8 cellular contexts compared by ENCODE assay signal in genomic region chr12:106245767-106246166, GRCh38. TPM values are rescaled to one million over a fixed set of nuclear protein-coding genes. Genes with fewer than 3 reads are reported as not detected.
DNase-seq lines count a peak whose midpoint lies in the region; ATAC-seq and TF ChIP-seq lines count a peak whose summit lies in the region.

No MANE protein-coding gene starts in this region.

- intact Hi-C loops in esophagus muscularis mucosa (cut with DNase I) (loop anchor here (5.0 kb wide), 1 partner anchor 57 kb away; the partner anchor contains the start of gene TCP11L2), ovary (cut with DNase I) (loop anchor here in 3 of 4 donors (1.0 to 10.0 kb wide), 5 partner anchors 18 to 112 kb away; partner anchors contain the start of genes POLR3B (in 1 of the 3) and TCP11L2 (in 1 of the 3))

- peaks cover 20% of the 10 kb centered on the region for H3K4me1 ChIP-seq in CD8-positive, alpha-beta memory T cell (ENCODE audit: insufficient read depth, low read length)
- H3K4me1 ChIP-seq in esophagus muscularis mucosa (peaks cover 40 to 61% (median 55%) of the 10 kb centered on the region in 4 donors), ovary (ENCODE audit: insufficient read depth) (peaks cover 19% of the 10 kb centered on the region)

- H3K9me3 Mint-ChIP-seq in CD8-positive, alpha-beta memory T cell = no peaks in the 10 kb centered on the region

- TF ChIP-seq EP300 in esophagus muscularis mucosa (IDR thresholded peaks at IDR 0.05) (no peak), ovary (IDR thresholded peaks at IDR 0.05) (no peak)

- peaks cover 16 to 39% (median 18%) of the 10 kb centered on the region in 3 donors for H3K4me1 Mint-ChIP-seq in CD8-positive, alpha-beta memory T cell

- POLR2A ChIA-PET in CD8-positive, alpha-beta memory T cell (lab: Charles Lee) = interaction anchor here (1.3 to 1.4 kb wide), 2 partner anchors 56 kb away, joined by 3 to 5 read pairs; no protein-coding TSS in a partner anchor

- no peak overlapping the region for H3K4me3 ChIP-seq in CD8-positive, alpha-beta memory T cell (ENCODE audit: low read length)
- H3K4me3 ChIP-seq in esophagus muscularis mucosa = peak overlapping the region; percentile 74 to 95 (median 86)
- H3K4me3 ChIP-seq in ovary = peak overlapping the region; percentile 73

- H3K27ac ChIP-seq in CD8-positive, alpha-beta memory T cell (ENCODE audit: low read depth, low read length) = no peak overlapping the region
- peak overlapping the region; percentile 93 to 100 (median 96) for H3K27ac ChIP-seq in esophagus muscularis mucosa (replicated peaks in 1 of 4)
- no peak overlapping the region for H3K27ac ChIP-seq in ovary

- no peaks in the 10 kb centered on the region for H3K9me3 ChIP-seq in CD8-positive, alpha-beta memory T cell (ENCODE audit: low read length)
- H3K9me3 ChIP-seq in esophagus muscularis mucosa = no peaks in the 10 kb centered on the region
- H3K9me3 ChIP-seq in ovary = no peaks in the 10 kb centered on the region

- CTCF ChIA-PET in CD8-positive, alpha-beta memory T cell (lab: Charles Lee) = interaction anchor here (0.7 to 1.4 kb wide), 5 partner anchors 15 to 112 kb away, joined by 3 to 9 read pairs (median 4); partner anchors contain the start of gene POLR3B

- H3K27me3 ChIP-seq in CD8-positive, alpha-beta memory T cell (ENCODE audit: insufficient read depth, low read length, poor library complexity, severe bottlenecking) = no peaks in the 10 kb centered on the region
- no peaks in the 10 kb centered on the region for H3K27me3 ChIP-seq in esophagus muscularis mucosa
- H3K27me3 ChIP-seq in ovary = no peaks in the 10 kb centered on the region

- H3K36me3 ChIP-seq in CD8-positive, alpha-beta memory T cell (ENCODE audit: insufficient read depth, low read length) = no peaks in the 10 kb centered on the region
- H3K36me3 ChIP-seq in esophagus muscularis mucosa (peaks cover 0 to 14% (median 3%) of the 10 kb centered on the region in 4 donors), ovary (no peaks in the 10 kb centered on the region)

- DNase-seq in CD8-positive, alpha-beta memory T cell = no peak
- DNase-seq in NCI-H226 = peak; percentile 93
- DNase-seq in esophagus muscularis mucosa (ENCODE audit: extremely low spot score) = no peak
- DNase-seq in ovary = peak in 1 of 5 donors; percentile 44
- no peak for DNase-seq in stimulated activated CD4-positive, alpha-beta T cell treated with anti-CD3 and anti-CD28 coated beads, Interleukin-12 subunit alpha, Interleukin-12 subunit beta, amount 100 ng/mL, for 4 hours
- no peak for DNase-seq in hypothalamus (lab: John Stamatoyannopoulos, UW)

- peak overlapping the region in 3 of 8 donors; percentile 17 to 60 (median 45) for H3K27ac Mint-ChIP-seq in CD8-positive, alpha-beta memory T cell

- peaks cover 0 to 4% of the 10 kb centered on the region in 2 donors for H3K27me3 Mint-ChIP-seq in CD8-positive, alpha-beta memory T cell

- ATAC-seq in HG02588 (IDR thresholded peaks at IDR 0.05; ENCODE audit: unreplicated experiment) (no peak), GM21515 (IDR thresholded peaks at IDR 0.05; ENCODE audit: unreplicated experiment) (no peak)

- TF ChIP-seq CTCF in esophagus muscularis mucosa (IDR thresholded peaks at IDR 0.05) = no peak
- TF ChIP-seq CTCF in ovary (IDR thresholded peaks at IDR 0.05) = no peak

- H3K4me3 Mint-ChIP-seq in CD8-positive, alpha-beta memory T cell = peak overlapping the region; percentile 65 to 89 (median 76)

- peaks cover 0 to 9% (median 3%) of the 10 kb centered on the region in 3 donors for H3K36me3 Mint-ChIP-seq in CD8-positive, alpha-beta memory T cell

- TF ChIP-seq POLR2A in esophagus muscularis mucosa (IDR thresholded peaks at IDR 0.05; ENCODE audit: low read depth) = no peak
- TF ChIP-seq POLR2A in ovary (IDR thresholded peaks at IDR 0.05) = no peak

- 51% methylated on average over 12 of the region's 12 CpGs for WGBS in esophagus muscularis mucosa
- WGBS in ovary, 3 donors = 63 to 77% (median 64%) methylated on average over 12 of the region's 12 CpGs

RNA-seq across cellular contexts. Expression of gene CKAP4, which starts 2.1 kb away (rescaled TPM):
- total RNA-seq in CD8-positive, alpha-beta memory T cell = 10 to 100 TPM; 10.1 to 11.3 TPM
- 7.6 TPM for polyA plus RNA-seq in CD8-positive, alpha-beta memory T cell
- total RNA-seq in esophagus muscularis mucosa (10 to 100 TPM; 28.7 to 51.6 (median 38.8) TPM), ovary (10 to 100 TPM; 32.0 to 59.4 (median 55.4) TPM)
- polyA plus RNA-seq in ovary = 10 to 100 TPM; 26.4 to 87.4 TPM

RNA-seq across cellular contexts. Expression of gene TCP11L2, which starts 56.8 kb away (rescaled TPM):
- 10 to 100 TPM; 11.8 to 13.0 TPM for total RNA-seq in CD8-positive, alpha-beta memory T cell
- 19.3 TPM for polyA plus RNA-seq in CD8-positive, alpha-beta memory T cell
- total RNA-seq in esophagus muscularis mucosa (10 to 100 TPM; 32.1 to 52.3 (median 39.5) TPM), ovary (10 to 100 TPM in 6 of 7 donors, 1 to 10 TPM in 1; 8.5 to 41.7 (median 30.3) TPM)
- 10 to 100 TPM; 10.3 to 13.1 TPM for polyA plus RNA-seq in ovary

Comparison
In these comparisons a context has a peak if more than half of its experiments do, and no peak if none do; other contexts are left out.
1. H3K27ac ChIP-seq: peak in esophagus muscularis mucosa (4 of 4); none in CD8-positive, alpha-beta memory T cell (single experiment) and ovary (0 of 2).